ENCODE assay signal across 2 cellular contexts in genomic region chr17:39928868-39929651, GRCh38.
A peak's percentile ranks its signal among the peaks of the same experiment; 100 is the strongest.
TF ChIP-seq lines count a peak whose summit lies in the region.

No MANE protein-coding gene starts in this region.

TF ChIP-seq in IMR-90, 13 proteins besides CTCF, POLR2A, EP300 and RAD21:
- TF ChIP-seq, protein P1, sequence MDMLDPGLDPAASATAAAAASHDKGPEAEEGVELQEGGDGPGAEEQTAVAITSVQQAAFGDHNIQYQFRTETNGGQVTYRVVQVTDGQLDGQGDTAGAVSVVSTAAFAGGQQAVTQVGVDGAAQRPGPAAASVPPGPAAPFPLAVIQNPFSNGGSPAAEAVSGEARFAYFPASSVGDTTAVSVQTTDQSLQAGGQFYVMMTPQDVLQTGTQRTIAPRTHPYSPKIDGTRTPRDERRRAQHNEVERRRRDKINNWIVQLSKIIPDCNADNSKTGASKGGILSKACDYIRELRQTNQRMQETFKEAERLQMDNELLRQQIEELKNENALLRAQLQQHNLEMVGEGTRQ (IDR thresholded peaks at IDR 0.05; ENCODE audit: low read depth, low read length), result no peak
- TF ChIP-seq ELK1 (IDR thresholded peaks at IDR 0.05; ENCODE audit: borderline replicate concordance, low read depth, low read length), result no peak
- TF ChIP-seq RFX5 (IDR thresholded peaks at IDR 0.05; ENCODE audit: low read depth, low read length), result no peak
- peak; percentile 6; the same call in 1 of the 2 replicates for TF ChIP-seq BHLHE40 (IDR thresholded peaks at IDR 0.05; ENCODE audit: low read depth, low read length)
- peak; percentile 87 for TF ChIP-seq FOS (IDR thresholded peaks at IDR 0.05; ENCODE audit: low read depth, low read length)
- 0 out of 2 replicates have a peak, but pooled peaks have one; percentile 16 for TF ChIP-seq MAFK (IDR thresholded peaks at IDR 0.05; ENCODE audit: low read depth, low read length)
- no peak for TF ChIP-seq MAZ (IDR thresholded peaks at IDR 0.05; ENCODE audit: borderline replicate concordance, low read depth, low read length)
- no peak for TF ChIP-seq NFE2L2 (IDR thresholded peaks at IDR 0.05; ENCODE audit: low read depth, low read length)
- peak; percentile 82 for TF ChIP-seq CEBPB (IDR thresholded peaks at IDR 0.05; ENCODE audit: low read depth, low read length)
- TF ChIP-seq SMC3 (IDR thresholded peaks at IDR 0.05; ENCODE audit: low read depth, low read length), result no peak
- no peak for TF ChIP-seq RCOR1 (IDR thresholded peaks at IDR 0.05; ENCODE audit: insufficient replicate concordance, low read length)
- no peak for TF ChIP-seq MXI1 (IDR thresholded peaks at IDR 0.05; ENCODE audit: borderline replicate concordance, low read depth, low read length)
TF ChIP-seq in IMR-90: peak in this region for 4.

TF ChIP-seq in HepG2, 621 proteins besides CTCF, POLR2A, EP300 and RAD21:
- TF ChIP-seq MEIS2 (CRISPR knock-in tag; IDR thresholded peaks at IDR 0.05) (peak; percentile 37; the same call in 1 of the 2 replicates), ZNF790 (CRISPR knock-in tag; IDR thresholded peaks at IDR 0.05; ENCODE audit: borderline replicate concordance) (0 out of 2 replicates have a peak, but pooled peaks have one; percentile 35), ASH2L (IDR thresholded peaks at IDR 0.05; ENCODE audit: insufficient read length, low read depth, low read length) (no peak)
- TF ChIP-seq, protein P2, sequence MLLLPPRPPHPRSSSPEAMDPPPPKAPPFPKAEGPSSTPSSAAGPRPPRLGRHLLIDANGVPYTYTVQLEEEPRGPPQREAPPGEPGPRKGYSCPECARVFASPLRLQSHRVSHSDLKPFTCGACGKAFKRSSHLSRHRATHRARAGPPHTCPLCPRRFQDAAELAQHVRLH (CRISPR knock-in tag; IDR thresholded peaks at IDR 0.05; ENCODE audit: borderline replicate concordance, low read depth), result no peak
